ENCODE assay signal across 11 cellular contexts in genomic region chr1:8409666-8410065, GRCh38.
DNase-seq lines count a peak whose midpoint lies in the region; ATAC-seq and TF ChIP-seq lines count a peak whose summit lies in the region.
"Had no signal": no experiment of that assay in that cellular context is flagged by ENCODE, and none has a peak within 500 bp of the region (broad histone marks: within the 10 kb centered on the region; RNA-seq: fewer than 3 reads in every experiment).

No MANE protein-coding gene starts in this region.

- WGBS in SK-N-SH (ENCODE audit: low lambda C conversion rate): 88% methylated on average over 4 of the region's 4 CpGs

- peak overlapping the region; percentile 47 for H3K27ac Mint-ChIP-seq in stimulated activated memory B cell treated with anti-CD40 and anti-IgM and Interleukin-4, amounts not matched to agents 10 μg/mL and 1 μg/mL and 100 μg/mL, for 72 hours

- CTCF ChIA-PET in SK-N-SH (lab: Yijun Ruan, JAX): interaction anchor here (0.9 to 2.7 kb wide), 6 partner anchors 9 to 439 kb away, joined by 3 to 11 read pairs (median 5); no protein-coding TSS in a partner anchor

- H3K9me3 Mint-ChIP-seq in stimulated activated memory B cell treated with anti-CD40 and anti-IgM and Interleukin-4, amounts not matched to agents 10 μg/mL and 1 μg/mL and 100 μg/mL, for 72 hours: no peaks in the 10 kb centered on the region
- H3K9me3 Mint-ChIP-seq: activated naive CD8-positive, alpha-beta T cell treated with anti-CD3 and anti-CD28 coated beads, Interleukin-2, amount 10 ng/mL, durations not matched to agents 7 days and 5 days had no signal

- TF ChIP-seq RAD21 in SK-N-SH (IDR thresholded peaks at IDR 0.05; ENCODE audit: low read length): no peak

- H2AFZ ChIP-seq in SK-N-SH (ENCODE audit: low read depth): no peak overlapping the region

- H3K36me3 ChIP-seq in SK-N-SH (replicated peaks in 1 of 2; ENCODE audit: control insufficient read depth in 1 of 2, insufficient read depth in 2 of 2, low read length in 1 of 2): peaks cover 16 to 22% of the 10 kb centered on the region in 2 experiments
- H3K36me3 ChIP-seq in adipocyte (ENCODE audit: control insufficient read depth, insufficient read depth, low read length, severe bottlenecking): peaks cover 62% of the 10 kb centered on the region

- H3K4me2 ChIP-seq in SK-N-SH: no peak overlapping the region

- no peaks in the 10 kb centered on the region for H3K27me3 Mint-ChIP-seq in stimulated activated memory B cell treated with anti-CD40 and anti-IgM and Interleukin-4, amounts not matched to agents 10 μg/mL and 1 μg/mL and 100 μg/mL, for 72 hours
- H3K27me3 Mint-ChIP-seq: activated naive CD8-positive, alpha-beta T cell treated with anti-CD3 and anti-CD28 coated beads, Interleukin-2, amount 10 ng/mL, durations not matched to agents 7 days and 5 days had no signal

- POLR2A ChIA-PET in SK-N-SH (lab: Yijun Ruan, JAX): interaction anchor here (0.6 kb wide), 1 partner anchor 160 kb away, joined by 5 read pairs; no protein-coding TSS in a partner anchor

- H3K4me3 ChIP-seq in SK-N-SH (ENCODE audit: low read depth in 2 of 2, low read length in 1 of 2) (no peak overlapping the region), adipocyte (ENCODE audit: low read length) (peak overlapping the region; percentile 64)
- H3K4me3 ChIP-seq: lung had no signal

- TF ChIP-seq CTCF in SK-N-SH (IDR thresholded peaks at IDR 0.05): no peak

- H3K9me3 ChIP-seq in SK-N-SH (no peaks in the 10 kb centered on the region), adipocyte (ENCODE audit: control insufficient read depth, low read length) (no peaks in the 10 kb centered on the region)

- H3K27ac ChIP-seq in SK-N-SH (ENCODE audit: low read depth in 2 of 2, low read length in 1 of 2) (peak overlapping the region; percentile 86 to 91), layer of hippocampus (ENCODE audit: low read depth, low read length) (peak overlapping the region; percentile 53)

- H3K79me2 ChIP-seq in SK-N-SH (ENCODE audit: insufficient read depth): peaks cover 88% of the 10 kb centered on the region

- H3K4me1 ChIP-seq in SK-N-SH (ENCODE audit: control insufficient read depth in 1 of 2, insufficient read depth in 2 of 2, low read depth in 1 of 2, low read length in 1 of 2) (peaks cover 42 to 56% of the 10 kb centered on the region in 2 experiments), adipocyte (ENCODE audit: control insufficient read depth, insufficient read depth, low read length) (peaks cover 64% of the 10 kb centered on the region)

- H3K9me2 ChIP-seq in SK-N-SH: no peaks in the 10 kb centered on the region

- DNase-seq in SK-N-SH (no peak), adipocyte (ENCODE audit: low read depth) (no peak), COLO829 (ENCODE audit: low spot score) (no peak)
- DNase-seq: activated naive CD8-positive, alpha-beta T cell treated with anti-CD3 and anti-CD28 coated beads, Interleukin-2, amount 10 ng/mL, durations not matched to agents 7 days and 5 days; NCI-H187 had no signal

- ATAC-seq in SK-N-SH treated with all-trans-retinoic acid at 6 μM for 48 hours (no peak), GM21447 (IDR thresholded peaks at IDR 0.05; ENCODE audit: unreplicated experiment) (no peak), GM21381 (IDR thresholded peaks at IDR 0.05; ENCODE audit: unreplicated experiment) (no peak)
- no peak for ATAC-seq in stimulated activated memory B cell treated with anti-CD40 and anti-IgM and Interleukin-4, amounts not matched to agents 10 μg/mL and 1 μg/mL and 100 μg/mL, for 72 hours

- no peak overlapping the region for H3K4me3 Mint-ChIP-seq in stimulated activated memory B cell treated with anti-CD40 and anti-IgM and Interleukin-4, amounts not matched to agents 10 μg/mL and 1 μg/mL and 100 μg/mL, for 72 hours
- H3K4me3 Mint-ChIP-seq: activated naive CD8-positive, alpha-beta T cell treated with anti-CD3 and anti-CD28 coated beads, Interleukin-2, amount 10 ng/mL, durations not matched to agents 7 days and 5 days had no signal

- peaks cover 34% of the 10 kb centered on the region for H3K4me1 Mint-ChIP-seq in stimulated activated memory B cell treated with anti-CD40 and anti-IgM and Interleukin-4, amounts not matched to agents 10 μg/mL and 1 μg/mL and 100 μg/mL, for 72 hours

- H3K9ac ChIP-seq in SK-N-SH (no peak overlapping the region), adipocyte (ENCODE audit: low read length) (peak overlapping the region; percentile 89)

- H3F3A ChIP-seq in SK-N-SH (replicated peaks; ENCODE audit: insufficient read depth): peaks cover 25% of the 10 kb centered on the region

- peaks cover 34% of the 10 kb centered on the region for H3K36me3 Mint-ChIP-seq in stimulated activated memory B cell treated with anti-CD40 and anti-IgM and Interleukin-4, amounts not matched to agents 10 μg/mL and 1 μg/mL and 100 μg/mL, for 72 hours

- no peak for TF ChIP-seq EP300 in SK-N-SH (IDR thresholded peaks at IDR 0.05; ENCODE audit: borderline replicate concordance in 1 of 2, low read depth in 1 of 2, low read length in 1 of 2)

- H4K20me1 ChIP-seq in SK-N-SH (ENCODE audit: insufficient read depth): no peaks in the 10 kb centered on the region; the same call in 1 of the 2 replicates

- H3K27me3 ChIP-seq in SK-N-SH (ENCODE audit: insufficient read depth): no peaks in the 10 kb centered on the region
- no peaks in the 10 kb centered on the region for H3K27me3 ChIP-seq in adipocyte (replicated peaks; ENCODE audit: control insufficient read depth, insufficient read depth, low read length)
- no peaks in the 10 kb centered on the region for H3K27me3 ChIP-seq in layer of hippocampus (ENCODE audit: control insufficient read depth, insufficient read depth, low read length)

TF ChIP-seq in SK-N-SH, 30 proteins besides CTCF, POLR2A, EP300 and RAD21:
- TF ChIP-seq GATA2 (CRISPR knock-in tag; IDR thresholded peaks at IDR 0.05) (no peak), USF2 (IDR thresholded peaks at IDR 0.05; ENCODE audit: borderline replicate concordance, low read depth, low read length) (no peak)

TF ChIP-seq in SK-N-SH treated with all-trans-retinoic acid at 6 μM for 48 hours, 23 proteins besides CTCF, POLR2A, EP300 and RAD21 (continues in another document):
- TF ChIP-seq PATZ1 (CRISPR knock-in tag; IDR thresholded peaks at IDR 0.05; ENCODE audit: borderline replicate concordance) (no peak), ZFP3 (CRISPR knock-in tag; IDR thresholded peaks at IDR 0.05) (no peak), RARB (CRISPR knock-in tag; IDR thresholded peaks at IDR 0.05) (no peak), ZC3H10 (CRISPR knock-in tag; IDR thresholded peaks at IDR 0.05) (no peak), ESRRG (CRISPR knock-in tag; IDR thresholded peaks at IDR 0.05) (no peak), BACH2 (CRISPR knock-in tag; IDR thresholded peaks at IDR 0.05; ENCODE audit: borderline replicate concordance) (no peak), ZNF70 (CRISPR knock-in tag; IDR thresholded peaks at IDR 0.05) (no peak), SNAI2 (CRISPR knock-in tag; IDR thresholded peaks at IDR 0.05) (no peak), TCF4 (CRISPR knock-in tag; IDR thresholded peaks at IDR 0.05; ENCODE audit: borderline replicate concordance) (no peak)
- TF ChIP-seq, protein P1, sequence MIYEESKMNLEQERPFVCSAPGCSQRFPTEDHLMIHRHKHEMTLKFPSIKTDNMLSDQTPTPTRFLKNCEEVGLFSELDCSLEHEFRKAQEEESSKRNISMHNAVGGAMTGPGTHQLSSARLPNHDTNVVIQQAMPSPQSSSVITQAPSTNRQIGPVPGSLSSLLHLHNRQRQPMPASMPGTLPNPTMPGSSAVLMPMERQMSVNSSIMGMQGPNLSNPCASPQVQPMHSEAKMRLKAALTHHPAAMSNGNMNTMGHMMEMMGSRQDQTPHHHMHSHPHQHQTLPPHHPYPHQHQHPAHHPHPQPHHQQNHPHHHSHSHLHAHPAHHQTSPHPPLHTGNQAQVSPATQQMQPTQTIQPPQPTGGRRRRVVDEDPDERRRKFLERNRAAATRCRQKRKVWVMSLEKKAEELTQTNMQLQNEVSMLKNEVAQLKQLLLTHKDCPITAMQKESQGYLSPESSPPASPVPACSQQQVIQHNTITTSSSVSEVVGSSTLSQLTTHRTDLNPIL (CRISPR knock-in tag; IDR thresholded peaks at IDR 0.05; ENCODE audit: low read depth): no peak
- TF ChIP-seq, protein P2, sequence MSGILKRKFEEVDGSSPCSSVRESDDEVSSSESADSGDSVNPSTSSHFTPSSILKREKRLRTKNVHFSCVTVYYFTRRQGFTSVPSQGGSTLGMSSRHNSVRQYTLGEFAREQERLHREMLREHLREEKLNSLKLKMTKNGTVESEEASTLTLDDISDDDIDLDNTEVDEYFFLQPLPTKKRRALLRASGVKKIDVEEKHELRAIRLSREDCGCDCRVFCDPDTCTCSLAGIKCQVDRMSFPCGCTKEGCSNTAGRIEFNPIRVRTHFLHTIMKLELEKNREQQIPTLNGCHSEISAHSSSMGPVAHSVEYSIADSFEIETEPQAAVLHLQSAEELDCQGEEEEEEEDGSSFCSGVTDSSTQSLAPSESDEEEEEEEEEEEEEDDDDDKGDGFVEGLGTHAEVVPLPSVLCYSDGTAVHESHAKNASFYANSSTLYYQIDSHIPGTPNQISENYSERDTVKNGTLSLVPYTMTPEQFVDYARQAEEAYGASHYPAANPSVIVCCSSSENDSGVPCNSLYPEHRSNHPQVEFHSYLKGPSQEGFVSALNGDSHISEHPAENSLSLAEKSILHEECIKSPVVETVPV (CRISPR knock-in tag; IDR thresholded peaks at IDR 0.05): no peak
